In genomic region chr15:88740356-88740755, GRCh38 we compare ENCODE assay signal across 22 cellular contexts.
"Had no signal": no experiment of that assay in that cellular context is flagged by ENCODE, and none has a peak within 500 bp of the region (broad histone marks: within the 10 kb centered on the region; RNA-seq: fewer than 3 reads in every experiment).

No MANE protein-coding gene starts in this region.

- DNase-seq: cerebellar nuclear complex; colonic mucosa; cortex of kidney; effector CD8-positive, alpha-beta T cell; effector memory CD8-positive, alpha-beta T cell; endodermal cell; erythroblast; foreskin keratinocyte; heart right ventricle; hippocampal formation; left cardiac atrium; left lung; left ventricle myocardium superior; lower lobe of right lung; mesenchymal stem cell had no signal

- H3K4me1 ChIP-seq: colonic mucosa, foreskin keratinocyte, gastroesophageal sphincter, heart right ventricle, left lung, lower lobe of right lung had no signal

- H3K36me3 ChIP-seq: colonic mucosa, gastroesophageal sphincter, heart right ventricle, left lung, lower lobe of right lung had no signal

- H3K9me3 ChIP-seq: colonic mucosa, gastroesophageal sphincter, heart right ventricle, left lung, lower lobe of right lung had no signal

- ATAC-seq: effector memory CD8-positive, alpha-beta T cell; esophagus mucosa; foreskin keratinocyte; gastroesophageal sphincter; heart right ventricle; left cardiac atrium; left lung; left ventricle myocardium superior; lower lobe of right lung had no signal

- FAIRE-seq: endometrium, frontal cortex, islet of Langerhans, keratinocyte had no signal

- H3K27ac ChIP-seq: colonic mucosa, epithelial cell of prostate, foreskin keratinocyte, gastroesophageal sphincter, heart right ventricle, left lung, lower lobe of right lung had no signal

- H3K27me3 ChIP-seq: colonic mucosa had no signal

- H3K4me3 ChIP-seq: colonic mucosa, gastroesophageal sphincter, heart right ventricle, left lung, lower lobe of right lung had no signal
